Comparison of ENCODE assay signal across 25 cellular contexts in genomic region chr10:55063817-55064216, GRCh38.
"Had no signal": no experiment of that assay in that cellular context is flagged by ENCODE, and none has a peak within 500 bp of the region (broad histone marks: within the 10 kb centered on the region; RNA-seq: fewer than 3 reads in every experiment).

No MANE protein-coding gene starts in this region.

- H3K27me3 Mint-ChIP-seq: activated naive CD8-positive, alpha-beta T cell treated with anti-CD3 and anti-CD28 coated beads, Interleukin-2, amount 10 ng/mL, durations not matched to agents 7 days and 5 days; memory B cell; naive thymus-derived CD4-positive, alpha-beta T cell had no signal

- H3K9me3 ChIP-seq: colonic mucosa, spleen, thoracic aorta had no signal

- H3K4me3 ChIP-seq: colonic mucosa, heart left ventricle, spleen, thoracic aorta had no signal

- ATAC-seq: activated T-cell treated with anti-CD3 and anti-CD28 coated beads, Interleukin-2, amount 50 U/mL, for 72 hours; heart left ventricle; naive thymus-derived CD4-positive, alpha-beta T cell; right cardiac atrium; stimulated activated naive CD8-positive, alpha-beta T cell treated with anti-CD3 and anti-CD28 coated beads, Interleukin-15, Interleukin-2, amounts not matched to agents 100 U/mL and 50 U/mL, for 24 hours had no signal

- DNase-seq: activated CD4-positive, alpha-beta T cell treated with anti-CD3 and anti-CD28 coated beads for 4 hours; activated CD4-positive, alpha-beta T cell treated with anti-CD3 and anti-CD28 coated beads, Interleukin-2, amount 50 U/mL, for 4 hours; activated naive CD4-positive, alpha-beta T cell treated with Interleukin-2 at 50 U/mL for 16 hours; activated naive CD8-positive, alpha-beta T cell treated with anti-CD3 and anti-CD28 coated beads, Interleukin-2, amount 10 ng/mL, durations not matched to agents 7 days and 5 days; activated T-cell treated with anti-CD3 and anti-CD28 coated beads for 4 hours; activated T-cell treated with anti-CD3 and anti-CD28 coated beads, Interleukin-2, amount 50 U/mL, for 72 hours; amniotic stem cell; colonic mucosa; effector CD8-positive, alpha-beta T cell; foreskin fibroblast; heart left ventricle; hypothalamus; immature natural killer cell; midbrain; naive thymus-derived CD4-positive, alpha-beta T cell; occipital lobe; right cardiac atrium; spleen; stimulated activated naive CD8-positive, alpha-beta T cell treated with anti-CD3 and anti-CD28 coated beads, Interleukin-15, Interleukin-2, amounts not matched to agents 100 U/mL and 50 U/mL, for 24 hours; SW 1271; T-helper 9 cell had no signal

- H3K36me3 ChIP-seq: colonic mucosa, heart left ventricle, spleen, thoracic aorta had no signal

- H3K9me3 Mint-ChIP-seq: T-helper 1 cell treated with Interleukin-12 subunit alpha and Interleukin-12 subunit beta and Interleukin-4 antibody, amounts not matched to agents 30 μg/mL and 1 μg/mL, for 36 hours had no signal

- H3K4me3 Mint-ChIP-seq: activated naive CD8-positive, alpha-beta T cell treated with anti-CD3 and anti-CD28 coated beads, Interleukin-2, amount 10 ng/mL, durations not matched to agents 7 days and 5 days; activated T-cell treated with anti-CD3 and anti-CD28 coated beads, Interleukin-2, amount 50 U/mL, for 72 hours; immature natural killer cell; memory B cell; naive thymus-derived CD4-positive, alpha-beta T cell; T-helper 1 cell treated with Interleukin-12 subunit alpha and Interleukin-12 subunit beta and Interleukin-4 antibody, amounts not matched to agents 30 μg/mL and 1 μg/mL, for 36 hours had no signal

- H3K27me3 ChIP-seq: colonic mucosa, heart left ventricle, spleen had no signal

- H3K4me1 ChIP-seq: colonic mucosa, heart left ventricle, spleen had no signal

- H3K4me1 Mint-ChIP-seq: activated naive CD8-positive, alpha-beta T cell treated with anti-CD3 and anti-CD28 coated beads, Interleukin-2, amount 10 ng/mL, durations not matched to agents 7 days and 5 days; immature natural killer cell; memory B cell; naive thymus-derived CD4-positive, alpha-beta T cell had no signal

- H3K27ac Mint-ChIP-seq: activated naive CD8-positive, alpha-beta T cell treated with anti-CD3 and anti-CD28 coated beads, Interleukin-2, amount 10 ng/mL, durations not matched to agents 7 days and 5 days; activated T-cell treated with anti-CD3 and anti-CD28 coated beads, Interleukin-2, amount 50 U/mL, for 72 hours; immature natural killer cell; memory B cell; naive thymus-derived CD4-positive, alpha-beta T cell; T-helper 1 cell treated with Interleukin-12 subunit alpha and Interleukin-12 subunit beta and Interleukin-4 antibody, amounts not matched to agents 30 μg/mL and 1 μg/mL, for 36 hours had no signal

- H3K36me3 Mint-ChIP-seq: activated naive CD8-positive, alpha-beta T cell treated with anti-CD3 and anti-CD28 coated beads, Interleukin-2, amount 10 ng/mL, durations not matched to agents 7 days and 5 days; immature natural killer cell; memory B cell; naive thymus-derived CD4-positive, alpha-beta T cell had no signal

- H3K27ac ChIP-seq: colonic mucosa, heart left ventricle, spleen, thoracic aorta, VCaP had no signal
